Comparison of ENCODE assay signal across 15 cellular contexts in genomic region chr17:520447-521167, GRCh38.
DNase-seq lines count a peak whose midpoint lies in the region; ATAC-seq and TF ChIP-seq lines count a peak whose summit lies in the region.
"Had no signal": no experiment of that assay in that cellular context is flagged by ENCODE, and none has a peak within 500 bp of the region (broad histone marks: within the 10 kb centered on the region; RNA-seq: fewer than 3 reads in every experiment).

No MANE protein-coding gene starts in this region.

- no peaks in the 10 kb centered on the region for H4K20me1 ChIP-seq in GM23338 (replicated peaks; ENCODE audit: insufficient read depth)

- H3K4me1 ChIP-seq in GM23338 (ENCODE audit: insufficient read depth) (peaks cover 28% of the 10 kb centered on the region), neutrophil (ENCODE audit: control insufficient read depth in 1 of 2, insufficient read depth in 1 of 2, low read depth in 1 of 2, low read length in 1 of 2) (peaks cover 56 to 64% of the 10 kb centered on the region in 2 experiments), Caco-2 (no peaks in the 10 kb centered on the region)

- H3K27ac ChIP-seq in GM23338 (ENCODE audit: low read depth): peak overlapping the region; percentile 91
- peak overlapping the region; percentile 89 for H3K27ac ChIP-seq in neutrophil
- H3K27ac ChIP-seq: HL-60, thoracic aorta had no signal

- peaks cover 9% of the 10 kb centered on the region; the same call in 1 of the 2 replicates for H3F3A ChIP-seq in GM23338 (replicated peaks; ENCODE audit: low read depth)

- intact Hi-C loops in Caco-2 (cut with micrococcal nuclease; ENCODE audit: unreplicated experiment): no loop called here

- POLR2A ChIA-PET in Caco-2 (lab: Charles Lee): no interaction called here

- H3K27me3 Mint-ChIP-seq in GM23338 (ENCODE audit: insufficient read depth, low read depth, poor library complexity) (peaks cover 5% of the 10 kb centered on the region), endothelial cell (ENCODE audit: unreplicated experiment) (peaks cover 15% of the 10 kb centered on the region), Caco-2 (ENCODE audit: insufficient read depth, unreplicated experiment) (peaks cover 2% of the 10 kb centered on the region)
- H3K27me3 Mint-ChIP-seq: activated CD4-positive, alpha-beta memory T cell treated with anti-CD3 and anti-CD28 coated beads, Interleukin-2, amount 10 ng/mL, durations not matched to agents 7 days and 5 days; dendritic cell treated with granulocyte-macrophage colony-stimulating factor and Interleukin-4, amounts not matched to agents 40 ng/mL and 50 ng/mL, for 4 days; naive B cell had no signal

- no peak for TF ChIP-seq CTCF in GM23338 (conservative IDR thresholded peaks at IDR 0.05; ENCODE audit: low read depth in 2 of 2)
- no peak for TF ChIP-seq CTCF in endothelial cell (IDR thresholded peaks at IDR 0.05; ENCODE audit: unreplicated experiment)
- no peak for TF ChIP-seq CTCF in neutrophil (IDR thresholded peaks at IDR 0.05)
- no peak for TF ChIP-seq CTCF in Caco-2 (IDR thresholded peaks at IDR 0.05; ENCODE audit: insufficient read depth in 1 of 2, low read depth in 1 of 2, low read length in 1 of 2, severe bottlenecking in 1 of 2, unreplicated experiment in 1 of 2)

- H3K4me3 Mint-ChIP-seq in GM23338: no peak overlapping the region; the same call in 2 of the 3 replicates
- H3K4me3 Mint-ChIP-seq in endothelial cell (ENCODE audit: unreplicated experiment): peak overlapping the region; percentile 67
- no peak overlapping the region for H3K4me3 Mint-ChIP-seq in Caco-2 (ENCODE audit: unreplicated experiment)
- H3K4me3 Mint-ChIP-seq: activated CD4-positive, alpha-beta memory T cell treated with anti-CD3 and anti-CD28 coated beads, Interleukin-2, amount 10 ng/mL, durations not matched to agents 7 days and 5 days; activated naive CD4-positive, alpha-beta T cell treated with anti-CD3 and anti-CD28 coated beads for 36 hours; dendritic cell treated with granulocyte-macrophage colony-stimulating factor and Interleukin-4, amounts not matched to agents 40 ng/mL and 50 ng/mL, for 4 days; immature natural killer cell; naive B cell had no signal

- H3K27ac Mint-ChIP-seq in GM23338: peak overlapping the region; percentile 35; the same call in 1 of the 2 replicates
- peak overlapping the region; percentile 96 for H3K27ac Mint-ChIP-seq in endothelial cell (ENCODE audit: unreplicated experiment)
- H3K27ac Mint-ChIP-seq in Caco-2 (ENCODE audit: unreplicated experiment): no peak overlapping the region
- H3K27ac Mint-ChIP-seq: activated CD4-positive, alpha-beta memory T cell treated with anti-CD3 and anti-CD28 coated beads, Interleukin-2, amount 10 ng/mL, durations not matched to agents 7 days and 5 days; activated naive CD4-positive, alpha-beta T cell treated with anti-CD3 and anti-CD28 coated beads for 36 hours; dendritic cell treated with granulocyte-macrophage colony-stimulating factor and Interleukin-4, amounts not matched to agents 40 ng/mL and 50 ng/mL, for 4 days had no signal

- CTCF ChIA-PET in Caco-2 (lab: Charles Lee): interaction anchor here (0.6 kb wide), 1 partner anchor 14 kb away, joined by 3 read pairs; no protein-coding TSS in a partner anchor

- BruUV-seq in Caco-2 (replicated peaks; lab: Mats Ljungman, UMichigan): no TSS peak

- peaks cover 31% of the 10 kb centered on the region for H3K4me1 Mint-ChIP-seq in GM23338
- peaks cover 49% of the 10 kb centered on the region for H3K4me1 Mint-ChIP-seq in endothelial cell (ENCODE audit: unreplicated experiment)
- H3K4me1 Mint-ChIP-seq in Caco-2 (ENCODE audit: low read depth, unreplicated experiment): no peaks in the 10 kb centered on the region
- H3K4me1 Mint-ChIP-seq: naive B cell had no signal

- ATAC-seq in GM23338 (no peak; the same call in 2 of the 3 replicates), GM18870 (IDR thresholded peaks at IDR 0.05; ENCODE audit: unreplicated experiment) (no peak), GM19328 (IDR thresholded peaks at IDR 0.05; ENCODE audit: unreplicated experiment) (no peak)

- no peak overlapping the region for H3K4me3 ChIP-seq in GM23338
- H3K4me3 ChIP-seq in neutrophil (ENCODE audit: low read depth in 1 of 2, low read length in 1 of 2): peak overlapping the region in 1 of 2 experiments; percentile 35
- no peak overlapping the region for H3K4me3 ChIP-seq in Caco-2 (ENCODE audit: low read depth, low read length)
- H3K4me3 ChIP-seq: thoracic aorta had no signal

- no peaks in the 10 kb centered on the region for H3K27me3 ChIP-seq in GM23338 (ENCODE audit: insufficient read depth)
- H3K27me3 ChIP-seq in neutrophil: no peaks in the 10 kb centered on the region
- no peaks in the 10 kb centered on the region; the same call in 1 of the 2 replicates for H3K27me3 ChIP-seq in Caco-2 (replicated peaks; ENCODE audit: control insufficient read depth, insufficient read depth, low read length)

- no peaks in the 10 kb centered on the region for H3K9me2 ChIP-seq in GM23338 (ENCODE audit: insufficient read depth)

- no peaks in the 10 kb centered on the region for H3K79me2 ChIP-seq in GM23338 (replicated peaks; ENCODE audit: insufficient read depth)

- H3K9me3 Mint-ChIP-seq in GM23338: peaks cover 17% of the 10 kb centered on the region
- no peaks in the 10 kb centered on the region for H3K9me3 Mint-ChIP-seq in endothelial cell (ENCODE audit: unreplicated experiment)
- H3K9me3 Mint-ChIP-seq in Caco-2 (ENCODE audit: unreplicated experiment): no peaks in the 10 kb centered on the region
- H3K9me3 Mint-ChIP-seq: activated CD4-positive, alpha-beta memory T cell treated with anti-CD3 and anti-CD28 coated beads, Interleukin-2, amount 10 ng/mL, durations not matched to agents 7 days and 5 days; activated naive CD4-positive, alpha-beta T cell treated with anti-CD3 and anti-CD28 coated beads for 36 hours; dendritic cell treated with granulocyte-macrophage colony-stimulating factor and Interleukin-4, amounts not matched to agents 40 ng/mL and 50 ng/mL, for 4 days; naive B cell had no signal

- DNase-seq in GM23338 (ENCODE audit: low spot score) (peak; percentile 68), NCI-H524 treated with DMSO at 0.1 percent for 48 hours (lab: John Stamatoyannopoulos, UW) (peak; percentile 96), endothelial cell (ENCODE audit: low spot score) (no peak), Caco-2 (no peak)
- DNase-seq: activated CD4-positive, alpha-beta memory T cell treated with anti-CD3 and anti-CD28 coated beads, Interleukin-2, amount 10 ng/mL, durations not matched to agents 7 days and 5 days; activated naive CD4-positive, alpha-beta T cell treated with anti-CD3 and anti-CD28 coated beads for 36 hours; DMS153; immature natural killer cell; naive B cell had no signal

- peak overlapping the region; percentile 64 for H3K4me2 ChIP-seq in GM23338

- no peaks in the 10 kb centered on the region for H3K9me3 ChIP-seq in neutrophil
- no peaks in the 10 kb centered on the region for H3K9me3 ChIP-seq in Caco-2
- H3K9me3 ChIP-seq: thoracic aorta had no signal

- H3K36me3 ChIP-seq in GM23338 (ENCODE audit: insufficient read depth): no peaks in the 10 kb centered on the region; the same call in 1 of the 2 replicates
- peaks cover 10% of the 10 kb centered on the region for H3K36me3 ChIP-seq in neutrophil
- no peaks in the 10 kb centered on the region; the same call in 1 of the 2 replicates for H3K36me3 ChIP-seq in Caco-2 (ENCODE audit: control insufficient read depth, insufficient read depth, low read length)

- H3K36me3 Mint-ChIP-seq in GM23338 (ENCODE audit: low read depth) (peaks cover 50% of the 10 kb centered on the region), endothelial cell (ENCODE audit: low read depth, unreplicated experiment) (peaks cover 35% of the 10 kb centered on the region), Caco-2 (ENCODE audit: insufficient read depth, unreplicated experiment) (peaks cover 10% of the 10 kb centered on the region)

- H2AFZ ChIP-seq in GM23338: no peak overlapping the region

TF ChIP-seq in GM23338, 12 proteins besides CTCF, POLR2A, EP300 and RAD21 (continues in another document):
- TF ChIP-seq ZNF331 (CRISPR knock-in tag; IDR thresholded peaks at IDR 0.05; ENCODE audit: low read depth) (no peak), REST (IDR thresholded peaks at IDR 0.05; ENCODE audit: unreplicated experiment) (no peak), ETS1 (IDR thresholded peaks at IDR 0.05) (no peak), CREB1 (CRISPR knock-in tag; IDR thresholded peaks at IDR 0.05; ENCODE audit: low read depth) (no peak), EZH2phosphoT487 (IDR thresholded peaks at IDR 0.05; ENCODE audit: unreplicated experiment) (no peak), NANOG (IDR thresholded peaks at IDR 0.05; ENCODE audit: borderline replicate concordance) (no peak)

Comparison
In these comparisons a context has a peak if more than half of its experiments do, and no peak if none do; other contexts are left out.
1. DNase-seq: peak in GM23338 (single experiment) and NCI-H524 treated with DMSO at 0.1 percent for 48 hours (single experiment); none in endothelial cell (single experiment) and Caco-2 (0 of 2).